ENCODE assay signal across 30 cellular contexts in the genomic region with DNA sequence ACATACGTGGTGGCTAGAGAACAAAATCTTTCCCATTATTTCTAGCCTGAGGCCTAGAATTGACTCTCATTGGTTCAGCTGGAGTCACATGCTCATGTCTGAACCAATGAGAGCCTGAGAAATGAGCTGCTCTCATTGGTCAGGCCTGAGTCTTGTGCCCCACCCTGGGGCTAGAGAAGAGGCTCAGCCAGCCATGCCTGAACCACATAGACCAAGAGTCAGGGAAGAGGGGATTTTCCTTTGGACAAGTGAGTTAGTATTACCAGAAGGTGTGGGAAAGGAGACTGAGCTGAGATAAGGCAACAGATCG. TPM values are rescaled to one million over a fixed set of nuclear protein-coding genes. Genes with fewer than 3 reads are reported as not detected.
DNase-seq lines count a peak whose midpoint lies in the region; ATAC-seq and TF ChIP-seq lines count a peak whose summit lies in the region.
"Had no signal": no experiment of that assay in that cellular context is flagged by ENCODE, and none has a peak within 500 bp of the region (broad histone marks: within the 10 kb centered on the region; RNA-seq: fewer than 3 reads in every experiment).

No MANE protein-coding gene starts in this region.

- H3K27me3 ChIP-seq in osteoblast (ENCODE audit: insufficient read depth, low read length) (no peaks in the 10 kb centered on the region), stomach (peaks cover 0 to 5% (median 0%) of the 10 kb centered on the region in 3 donors)

- peak; percentile 17 for DNase-seq in activated T-cell treated with anti-CD3 and anti-CD28 coated beads, Interleukin-2, amount 50 U/mL, for 1 hour
- DNase-seq in activated T-cell treated with anti-CD3 and anti-CD28 coated beads for 4 hours (no peak), Calu3 (no peak), osteoblast (ENCODE audit: insufficient read length, low spot score, missing footprints) (peak; percentile 32), Right ventricle myocardium superior (no peak), stomach (no peak)
- no peak for DNase-seq in activated CD8-positive, alpha-beta T cell treated with anti-CD3 and anti-CD28 coated beads for 36 hours
- DNase-seq: activated CD4-positive, CD25-positive, alpha-beta regulatory T cell treated with anti-CD3 and anti-CD28 coated beads, Interleukin-2, amount 50 U/mL, for 72 hours; activated naive CD8-positive, alpha-beta T cell treated with anti-CD3 and anti-CD28 coated beads, Interleukin-2, amount 10 ng/mL, durations not matched to agents 7 days and 5 days; BE2C; caudate nucleus; cortex of kidney; DND-41; endodermal cell; foreskin fibroblast; head of caudate nucleus; left ventricle myocardium superior; NCI-H1105; NCI-H187 treated with DMSO at 0.1 percent for 48 hours; NCI-H526; psoas muscle; SJCRH30; stimulated activated CD4-positive, alpha-beta T cell treated with anti-CD3 and anti-CD28 coated beads, Interleukin-15, amount 100 ng/mL, for 24 hours had no signal

- H3K27ac ChIP-seq in osteoblast (ENCODE audit: low read depth, low read length), result no peak overlapping the region
- no peak overlapping the region for H3K27ac ChIP-seq in stomach
- H3K27ac ChIP-seq: HL-60, psoas muscle, SJCRH30, tibial nerve had no signal

- no peak overlapping the region for H3K4me3 Mint-ChIP-seq in Calu3 (ENCODE audit: low read depth, unreplicated experiment)
- H3K4me3 Mint-ChIP-seq in activated CD8-positive, alpha-beta T cell treated with anti-CD3 and anti-CD28 coated beads for 36 hours, result no peak overlapping the region
- H3K4me3 Mint-ChIP-seq: activated naive CD8-positive, alpha-beta T cell treated with anti-CD3 and anti-CD28 coated beads, Interleukin-2, amount 10 ng/mL, durations not matched to agents 7 days and 5 days; endodermal cell had no signal

- H3K4me1 Mint-ChIP-seq in Calu3 (ENCODE audit: low read depth, unreplicated experiment), result peaks cover 74% of the 10 kb centered on the region
- H3K4me1 Mint-ChIP-seq in activated CD8-positive, alpha-beta T cell treated with anti-CD3 and anti-CD28 coated beads for 36 hours (ENCODE audit: low read depth), result peaks cover 48% of the 10 kb centered on the region
- H3K4me1 Mint-ChIP-seq: endodermal cell had no signal

- no peak for ATAC-seq in activated CD8-positive, alpha-beta T cell treated with anti-CD3 and anti-CD28 coated beads for 36 hours
- ATAC-seq in GM18520 (IDR thresholded peaks at IDR 0.05; ENCODE audit: unreplicated experiment) (no peak), Right ventricle myocardium superior (ENCODE audit: poor library complexity) (no peak)
- ATAC-seq: esophagus mucosa, left ventricle myocardium superior, psoas muscle had no signal

- 93 to 98% (median 93%) methylated on average over 2 of the region's 2 CpGs for WGBS in stomach, 5 donors

- H3K27me3 Mint-ChIP-seq in Calu3 (ENCODE audit: unreplicated experiment), result no peaks in the 10 kb centered on the region
- no peaks in the 10 kb centered on the region for H3K27me3 Mint-ChIP-seq in activated CD8-positive, alpha-beta T cell treated with anti-CD3 and anti-CD28 coated beads for 36 hours
- H3K27me3 Mint-ChIP-seq: activated naive CD8-positive, alpha-beta T cell treated with anti-CD3 and anti-CD28 coated beads, Interleukin-2, amount 10 ng/mL, durations not matched to agents 7 days and 5 days had no signal

- H3K79me2 ChIP-seq in osteoblast (ENCODE audit: insufficient read depth, low read length), result peaks cover 4% of the 10 kb centered on the region

- H3K9me3 Mint-ChIP-seq in Calu3 (ENCODE audit: low read depth, unreplicated experiment), result peaks cover 7% of the 10 kb centered on the region
- H3K9me3 Mint-ChIP-seq in activated CD8-positive, alpha-beta T cell treated with anti-CD3 and anti-CD28 coated beads for 36 hours, result peaks cover 45% of the 10 kb centered on the region

- POLR2A ChIA-PET in activated CD8-positive, alpha-beta T cell treated with anti-CD3 and anti-CD28 coated beads for 36 hours (lab: Charles Lee), result interaction anchor here (0.8 to 3.2 kb wide), 4 partner anchors 11 to 100 kb away, joined by 3 to 17 read pairs (median 4); no protein-coding TSS in a partner anchor

- no peaks in the 10 kb centered on the region for H4K20me1 ChIP-seq in osteoblast (ENCODE audit: insufficient read depth, low read length)

- TF ChIP-seq POLR2A in stomach (IDR thresholded peaks at IDR 0.05), result no peak

- intact Hi-C loops in Calu3 (cut with micrococcal nuclease; ENCODE audit: unreplicated experiment), result loop anchor here (5.0 kb wide), 1 partner anchor 56 kb away; no protein-coding TSS in a partner anchor
- intact Hi-C loops in activated CD8-positive, alpha-beta T cell treated with anti-CD3 and anti-CD28 coated beads for 36 hours (cut with micrococcal nuclease), result no loop called here
- intact Hi-C loops in Right ventricle myocardium superior (cut with DNase I), result no loop called here
- intact Hi-C loops in stomach (cut with DNase I; ENCODE audit: low total_unique reads), result no loop called here

- H3K4me2 ChIP-seq in osteoblast (ENCODE audit: insufficient read depth, low read length), result no peak overlapping the region

- H3K36me3 ChIP-seq in osteoblast (ENCODE audit: insufficient read depth, low read length), result peaks cover 74% of the 10 kb centered on the region
- peaks cover 27 to 92% (median 90%) of the 10 kb centered on the region in 4 donors for H3K36me3 ChIP-seq in stomach
- H3K36me3 ChIP-seq: BE2C, SJCRH30 had no signal

- H3K4me3 ChIP-seq in osteoblast (ENCODE audit: insufficient read depth, low read length) (no peak overlapping the region), stomach (no peak overlapping the region)
- H3K4me3 ChIP-seq: psoas muscle, SJCRH30, tibial nerve had no signal

- peaks cover 99% of the 10 kb centered on the region for H3K36me3 Mint-ChIP-seq in Calu3 (ENCODE audit: insufficient read depth, unreplicated experiment)
- H3K36me3 Mint-ChIP-seq in activated CD8-positive, alpha-beta T cell treated with anti-CD3 and anti-CD28 coated beads for 36 hours (ENCODE audit: low read depth), result peaks cover 100% of the 10 kb centered on the region

- TF ChIP-seq CTCF in Calu3 (IDR thresholded peaks at IDR 0.05; ENCODE audit: unreplicated experiment) (no peak), osteoblast (IDR thresholded peaks at IDR 0.05; ENCODE audit: extremely low read depth, low read depth, low read length) (no peak), stomach (IDR thresholded peaks at IDR 0.05) (no peak)
- no peak for TF ChIP-seq CTCF in activated CD8-positive, alpha-beta T cell treated with anti-CD3 and anti-CD28 coated beads for 36 hours (IDR thresholded peaks at IDR 0.05)

- peak overlapping the region; percentile 53 for H3K27ac Mint-ChIP-seq in Calu3 (ENCODE audit: unreplicated experiment)
- peak overlapping the region; percentile 30 for H3K27ac Mint-ChIP-seq in activated CD8-positive, alpha-beta T cell treated with anti-CD3 and anti-CD28 coated beads for 36 hours
- H3K27ac Mint-ChIP-seq: activated naive CD8-positive, alpha-beta T cell treated with anti-CD3 and anti-CD28 coated beads, Interleukin-2, amount 10 ng/mL, durations not matched to agents 7 days and 5 days; activated T-helper 2 cell treated with anti-CD3 and anti-CD28 coated beads, Interferon-gamma antibody, Interleukin-2, Interleukin-4, amounts not matched to agents 10 μg/mL and 5 μg/mL and 100 μg/mL, durations not matched to agents 14 hours and 24 hours and 36 hours; endodermal cell had no signal

- CTCF ChIA-PET in Calu3 (lab: Charles Lee), result interaction anchor here (0.5 kb wide), 1 partner anchor 157 kb away, joined by 4 read pairs; no protein-coding TSS in a partner anchor
- CTCF ChIA-PET in activated CD8-positive, alpha-beta T cell treated with anti-CD3 and anti-CD28 coated beads for 36 hours (lab: Charles Lee), result interaction anchor here (0.8 to 1.5 kb wide), 3 partner anchors 19 to 108 kb away, joined by 3 to 4 read pairs (median 3); a partner anchor contains a TSS

- no TSS peak for BruUV-seq in Calu3 (replicated peaks; lab: Mats Ljungman, UMichigan)

- TF ChIP-seq EP300 in stomach (IDR thresholded peaks at IDR 0.05), result no peak

- H2AFZ ChIP-seq in osteoblast (ENCODE audit: low read length), result no peak overlapping the region

- H3K4me1 ChIP-seq in osteoblast (ENCODE audit: insufficient read depth, low read length), result no peaks in the 10 kb centered on the region
- H3K4me1 ChIP-seq in stomach, result no peaks in the 10 kb centered on the region
- H3K4me1 ChIP-seq: BE2C, psoas muscle, SJCRH30 had no signal

- H3K9me3 ChIP-seq in osteoblast (ENCODE audit: low read depth, low read length), result peaks cover 15% of the 10 kb centered on the region
- H3K9me3 ChIP-seq in stomach, result peaks cover 14 to 44% (median 30%) of the 10 kb centered on the region in 4 donors

RNA-seq across cellular contexts. Expression of a gene that starts 6.9 kb away (rescaled TPM):
- total RNA-seq in Calu3 (2022), result 760 and 802 TPM in 2 replicates
- 100 to 1,000 TPM; 225 to 241 TPM for total RNA-seq in activated CD8-positive, alpha-beta T cell treated with anti-CD3 and anti-CD28 coated beads for 36 hours
- total RNA-seq in osteoblast, result 29.0 and 32.4 TPM in 2 replicates
- total RNA-seq in Right ventricle myocardium superior, result 20.9 TPM
- 100 to 1,000 TPM in 1 of 5 donors, 10 to 100 TPM in 4; 10.3 to 118 (median 19.2) TPM for total RNA-seq in stomach
- polyA plus RNA-seq in stomach, result 10 to 100 TPM; 37.9 to 81.1 (median 55.0) TPM

RNA-seq across cellular contexts. Expression of a gene that starts 18.3 kb away (rescaled TPM):
- 0.90 and 1.3 TPM in 2 replicates for total RNA-seq in Calu3 (2022)
- under 1 TPM in 1 of 2 experiments, not detected in 1; 0.38 TPM for total RNA-seq in activated CD8-positive, alpha-beta T cell treated with anti-CD3 and anti-CD28 coated beads for 36 hours
- not detected in 2 replicates for total RNA-seq in osteoblast
- total RNA-seq in Right ventricle myocardium superior, result not detected
- total RNA-seq in stomach, result 1 to 10 TPM in 1 of 5 donors, not detected in 4; 2.6 TPM
- under 1 TPM in 1 of 3 donors, not detected in 2; 0.55 TPM for polyA plus RNA-seq in stomach
- total RNA-seq: activated T-helper 2 cell treated with anti-CD3 and anti-CD28 coated beads, Interferon-gamma antibody, Interleukin-2, Interleukin-4, amounts not matched to agents 10 μg/mL and 5 μg/mL and 100 μg/mL, durations not matched to agents 14 hours and 24 hours and 36 hours; astrocyte; esophagus mucosa; left ventricle myocardium superior; SJCRH30 had no signal
- polyA plus RNA-seq: keratinocyte had no signal

RNA-seq across cellular contexts. Expression of a gene that starts 22.8 kb away (rescaled TPM):
- total RNA-seq in Calu3 (2022), result 1.6 and 2.0 TPM in 2 replicates
- 1 to 10 TPM in 1 of 2 experiments, not detected in 1; 1.9 TPM for total RNA-seq in activated CD8-positive, alpha-beta T cell treated with anti-CD3 and anti-CD28 coated beads for 36 hours
- not detected in 2 replicates for total RNA-seq in osteoblast
- total RNA-seq in Right ventricle myocardium superior, result 580 TPM
- total RNA-seq in stomach, result 100 to 1,000 TPM in 1 of 5 donors, 10 to 100 TPM in 2, 1 to 10 TPM in 1, not detected in 1; 7.5 to 193 (median 14.8) TPM
- polyA plus RNA-seq in stomach, result 10 to 100 TPM; 24.0 to 67.4 (median 60.3) TPM
- total RNA-seq: activated naive CD8-positive, alpha-beta T cell treated with anti-CD3 and anti-CD28 coated beads, Interleukin-2, amount 10 ng/mL, durations not matched to agents 7 days and 5 days; SJCRH30 had no signal

RNA-seq across cellular contexts. Expression of a gene that starts 26.5 kb away (rescaled TPM):
- total RNA-seq in Calu3 (2022) (0.42 and 0.68 TPM in 2 replicates), osteoblast (0.59 and 0.72 TPM in 2 replicates), Right ventricle myocardium superior (8.1 TPM), stomach (10 to 100 TPM in 3 of 5 donors, 1 to 10 TPM in 2; 3.1 to 40.0 (median 16.3) TPM)
- under 1 TPM; 0.25 to 0.27 TPM for total RNA-seq in activated CD8-positive, alpha-beta T cell treated with anti-CD3 and anti-CD28 coated beads for 36 hours
- polyA plus RNA-seq in stomach, result 10 to 100 TPM in 2 of 3 donors, 1 to 10 TPM in 1; 4.4 to 18.6 (median 10.4) TPM
- total RNA-seq: SJCRH30 had no signal

RNA-seq across cellular contexts. Expression of a gene that starts 45.8 kb away (rescaled TPM):
- 183 and 291 TPM in 2 replicates for total RNA-seq in Calu3 (2022)
- total RNA-seq in activated CD8-positive, alpha-beta T cell treated with anti-CD3 and anti-CD28 coated beads for 36 hours, result not detected
- total RNA-seq in osteoblast, result not detected in 2 replicates
- total RNA-seq in Right ventricle myocardium superior, result 1.3 TPM
- total RNA-seq in stomach, result 100 to 1,000 TPM in 4 of 5 donors, 10 to 100 TPM in 1; 84.8 to 704 (median 191) TPM
- 100 to 1,000 TPM; 442 to 800 (median 537) TPM for polyA plus RNA-seq in stomach
- total RNA-seq: activated naive CD8-positive, alpha-beta T cell treated with anti-CD3 and anti-CD28 coated beads, Interleukin-2, amount 10 ng/mL, durations not matched to agents 7 days and 5 days; activated T-helper 2 cell treated with anti-CD3 and anti-CD28 coated beads, Interferon-gamma antibody, Interleukin-2, Interleukin-4, amounts not matched to agents 10 μg/mL and 5 μg/mL and 100 μg/mL, durations not matched to agents 14 hours and 24 hours and 36 hours; astrocyte; endodermal cell; psoas muscle; SJCRH30 had no signal

Comparison
In these comparisons a context has a peak if more than half of its experiments do, and no peak if none do; other contexts are left out.
1. DNase-seq: peak in activated T-cell treated with anti-CD3 and anti-CD28 coated beads, Interleukin-2, amount 50 U/mL, for 1 hour (single experiment) and osteoblast (single experiment); none in activated T-cell treated with anti-CD3 and anti-CD28 coated beads for 4 hours (single experiment), Calu3 (single experiment), activated CD8-positive, alpha-beta T cell treated with anti-CD3 and anti-CD28 coated beads for 36 hours (single experiment), Right ventricle myocardium superior (single experiment) and stomach (single experiment).